ENCODE assay signal across 10 cellular contexts in genomic region chr13:25171170-25171516, GRCh38. TPM values are rescaled to one million over a fixed set of nuclear protein-coding genes. Genes with fewer than 3 reads are reported as not detected.
DNase-seq lines count a peak whose midpoint lies in the region; ATAC-seq and TF ChIP-seq lines count a peak whose summit lies in the region.
"Had no signal": no experiment of that assay in that cellular context is flagged by ENCODE, and none has a peak within 500 bp of the region (broad histone marks: within the 10 kb centered on the region; RNA-seq: fewer than 3 reads in every experiment).

No MANE protein-coding gene starts in this region.

- TF ChIP-seq CTCF in kidney epithelial cell (IDR thresholded peaks at IDR 0.05; ENCODE audit: insufficient read depth, low read length, poor library complexity, severe bottlenecking), result no peak

- no peaks in the 10 kb centered on the region for H3K9me3 Mint-ChIP-seq in activated CD4-positive, alpha-beta T cell treated with anti-CD3 and anti-CD28 coated beads, Interleukin-2, amount 10 ng/mL, durations not matched to agents 24 days and 14 days
- H3K9me3 Mint-ChIP-seq in activated naive CD8-positive, alpha-beta T cell treated with anti-CD3 and anti-CD28 coated beads for 36 hours, result no peaks in the 10 kb centered on the region

- peak overlapping the region; percentile 59 for H3K4me3 Mint-ChIP-seq in activated CD4-positive, alpha-beta T cell treated with anti-CD3 and anti-CD28 coated beads, Interleukin-2, amount 10 ng/mL, durations not matched to agents 24 days and 14 days
- peak overlapping the region; percentile 43 for H3K4me3 Mint-ChIP-seq in activated naive CD8-positive, alpha-beta T cell treated with anti-CD3 and anti-CD28 coated beads for 36 hours

- peaks cover 44% of the 10 kb centered on the region for H3K27me3 ChIP-seq in kidney epithelial cell (ENCODE audit: control insufficient read depth, insufficient read depth, low read length)
- H3K27me3 ChIP-seq in subcutaneous abdominal adipose tissue (ENCODE audit: control insufficient read depth in 5 of 5, insufficient read depth in 4 of 5, low read length in 5 of 5), result peaks cover 35 to 47% (median 40%) of the 10 kb centered on the region in 5 donors
- H3K27me3 ChIP-seq in aorta (ENCODE audit: control insufficient read depth in 1 of 2, insufficient read depth in 2 of 2, low read length in 1 of 2), result peaks cover 0 to 4% of the 10 kb centered on the region in 2 donors

- intact Hi-C loops in activated CD4-positive, alpha-beta T cell treated with anti-CD3 and anti-CD28 coated beads, Interleukin-2, amount 10 ng/mL, durations not matched to agents 24 days and 14 days (cut with micrococcal nuclease), result no loop called here
- intact Hi-C loops in aorta (cut with DNase I), result no loop called here

- no peak overlapping the region for H3K9ac ChIP-seq in subcutaneous abdominal adipose tissue (ENCODE audit: low read length in 5 of 5)

- H3K4me1 ChIP-seq in subcutaneous abdominal adipose tissue (ENCODE audit: control insufficient read depth in 5 of 5, insufficient read depth in 5 of 5, low read length in 5 of 5) (peaks cover 3 to 18% (median 16%) of the 10 kb centered on the region in 5 donors), aorta (ENCODE audit: control insufficient read depth in 1 of 2, insufficient read depth in 2 of 2, low read length in 2 of 2) (no peaks in the 10 kb centered on the region)

- ATAC-seq in aorta (ENCODE audit: low FRiP score), result no peak
- no peak for ATAC-seq in HG02981 (IDR thresholded peaks at IDR 0.05; ENCODE audit: unreplicated experiment)

- H3K36me3 ChIP-seq in kidney epithelial cell (ENCODE audit: control insufficient read depth, insufficient read depth, low read length) (no peaks in the 10 kb centered on the region), subcutaneous abdominal adipose tissue (ENCODE audit: control insufficient read depth in 5 of 5, insufficient read depth in 5 of 5, low read length in 5 of 5) (no peaks in the 10 kb centered on the region), aorta (ENCODE audit: control insufficient read depth in 1 of 2, insufficient read depth in 2 of 2, low read length in 1 of 2) (no peaks in the 10 kb centered on the region)

- H3K27ac Mint-ChIP-seq in activated CD4-positive, alpha-beta T cell treated with anti-CD3 and anti-CD28 coated beads, Interleukin-2, amount 10 ng/mL, durations not matched to agents 24 days and 14 days, result no peak overlapping the region
- H3K27ac Mint-ChIP-seq in activated naive CD8-positive, alpha-beta T cell treated with anti-CD3 and anti-CD28 coated beads for 36 hours, result no peak overlapping the region

- H3K27me3 Mint-ChIP-seq in activated CD4-positive, alpha-beta T cell treated with anti-CD3 and anti-CD28 coated beads, Interleukin-2, amount 10 ng/mL, durations not matched to agents 24 days and 14 days, result peaks cover 65% of the 10 kb centered on the region
- H3K27me3 Mint-ChIP-seq in activated naive CD8-positive, alpha-beta T cell treated with anti-CD3 and anti-CD28 coated beads for 36 hours, result peaks cover 73% of the 10 kb centered on the region

- H3K4me1 Mint-ChIP-seq in activated CD4-positive, alpha-beta T cell treated with anti-CD3 and anti-CD28 coated beads, Interleukin-2, amount 10 ng/mL, durations not matched to agents 24 days and 14 days, result peaks cover 9% of the 10 kb centered on the region
- H3K4me1 Mint-ChIP-seq in activated naive CD8-positive, alpha-beta T cell treated with anti-CD3 and anti-CD28 coated beads for 36 hours, result peaks cover 9% of the 10 kb centered on the region

- H3K4me3 ChIP-seq in kidney epithelial cell (ENCODE audit: low read depth, low read length) (peak overlapping the region; percentile 33), subcutaneous abdominal adipose tissue (ENCODE audit: low read depth in 1 of 5, low read length in 5 of 5) (peak overlapping the region in 4 of 5 donors; percentile 39 to 61 (median 58)), aorta (ENCODE audit: low read length in 2 of 2) (peak overlapping the region in 1 of 2 donors; percentile 8)

- H3K27ac ChIP-seq in subcutaneous abdominal adipose tissue (ENCODE audit: low read depth, low read length) (no peak overlapping the region), aorta (ENCODE audit: low read depth in 1 of 2, low read length in 2 of 2) (no peak overlapping the region)

- no peaks in the 10 kb centered on the region for H3K36me3 Mint-ChIP-seq in activated CD4-positive, alpha-beta T cell treated with anti-CD3 and anti-CD28 coated beads, Interleukin-2, amount 10 ng/mL, durations not matched to agents 24 days and 14 days (ENCODE audit: low read depth)
- no peaks in the 10 kb centered on the region for H3K36me3 Mint-ChIP-seq in activated naive CD8-positive, alpha-beta T cell treated with anti-CD3 and anti-CD28 coated beads for 36 hours

- DNase-seq in activated CD4-positive, alpha-beta T cell treated with anti-CD3 and anti-CD28 coated beads, Interleukin-2, amount 10 ng/mL, durations not matched to agents 24 days and 14 days, result no peak
- DNase-seq in activated CD4-positive, alpha-beta T cell treated with anti-CD3 and anti-CD28 coated beads, Interleukin-2, amount 50 U/mL, for 48 hours, result no peak
- DNase-seq in activated naive CD8-positive, alpha-beta T cell treated with anti-CD3 and anti-CD28 coated beads for 36 hours, result no peak
- DNase-seq in kidney epithelial cell (ENCODE audit: low read depth) (no peak), NCI-H748 (lab: John Stamatoyannopoulos, UW; ENCODE audit: unreplicated experiment) (no peak), aorta (no peak)

- H3K9me3 ChIP-seq in subcutaneous abdominal adipose tissue (ENCODE audit: control insufficient read depth in 5 of 5, low read length in 5 of 5) (no peaks in the 10 kb centered on the region), aorta (ENCODE audit: control insufficient read depth, low read length) (no peaks in the 10 kb centered on the region)

- 0 to 1% methylated on average over 32 to 36 of the region's 36 CpGs for WGBS in aorta, 2 donors

RNA-seq across cellular contexts. Expression of gene AMER2, which starts 0.9 kb away (rescaled TPM):
- not detected in 2 replicates for total RNA-seq in activated CD4-positive, alpha-beta T cell treated with anti-CD3 and anti-CD28 coated beads, Interleukin-2, amount 10 ng/mL, durations not matched to agents 24 days and 14 days
- not detected for total RNA-seq in activated naive CD8-positive, alpha-beta T cell treated with anti-CD3 and anti-CD28 coated beads for 36 hours
- total RNA-seq in kidney epithelial cell (0.04 and 0.27 TPM in 2 replicates), aorta (not detected)
- polyA plus RNA-seq in aorta, result under 1 TPM in 1 of 2 donors, not detected in 1; under 0.01 TPM
- polyA plus RNA-seq: BJ, keratinocyte had no signal
